ENCODE assay signal across 1 cellular context in the genomic region with DNA sequence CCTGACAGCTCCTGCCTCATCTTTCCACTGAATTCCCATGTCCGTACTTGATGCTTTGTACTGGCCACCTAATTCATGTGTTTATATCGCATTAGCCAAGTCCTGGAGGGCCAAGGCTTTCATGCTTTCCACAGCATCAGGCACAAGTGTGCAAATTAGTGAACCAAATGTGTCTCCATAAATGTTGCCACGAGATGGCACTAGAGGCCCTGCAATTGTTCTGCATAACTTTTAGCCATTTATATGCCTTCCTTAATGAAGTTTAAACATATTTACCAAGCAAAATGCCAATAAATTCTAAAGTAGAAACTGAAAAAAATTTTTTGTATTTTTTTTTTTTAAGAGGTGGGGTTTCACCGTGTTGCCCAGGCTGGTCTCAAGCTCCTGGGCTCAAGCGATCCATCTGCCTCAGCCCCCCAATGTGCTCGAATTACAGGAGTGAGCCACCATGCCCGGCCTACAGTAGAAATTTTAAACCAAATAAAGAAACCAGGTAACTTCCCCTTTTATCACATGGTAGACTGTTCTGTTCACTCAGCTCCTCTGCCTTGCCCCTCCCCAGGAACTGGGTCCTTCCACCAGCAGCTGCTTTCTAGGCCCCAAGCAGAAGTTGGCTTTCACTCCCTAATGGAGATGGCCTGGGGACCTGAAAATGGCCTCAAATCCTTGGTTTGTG.
A peak's percentile ranks its signal among the peaks of the same experiment; 100 is the strongest.
TF ChIP-seq lines count a peak whose summit lies in the region.

No MANE protein-coding gene starts in this region.

TF ChIP-seq in GM12878, 131 proteins besides CTCF, POLR2A, EP300 and RAD21 (continues in another document):
- TF ChIP-seq SMC3 (IDR thresholded peaks at IDR 0.05; ENCODE audit: borderline replicate concordance, low read length) (peak; percentile 71; the same call in 1 of the 2 replicates), ASH2L (IDR thresholded peaks at IDR 0.05; ENCODE audit: borderline replicate concordance, low read depth) (no peak), BRCA1 (IDR thresholded peaks at IDR 0.05; ENCODE audit: low read depth, low read length) (no peak), MXI1 (IDR thresholded peaks at IDR 0.05; ENCODE audit: low read depth, low read length) (no peak), BCL11A (IDR thresholded peaks at IDR 0.05; ENCODE audit: low read depth, low read length) (no peak), SREBF2 (IDR thresholded peaks at IDR 0.05; ENCODE audit: low read length) (no peak), SPI1 (IDR thresholded peaks at IDR 0.05; ENCODE audit: borderline replicate concordance, insufficient read depth, low read depth, low read length) (no peak), SUZ12 (IDR thresholded peaks at IDR 0.05; ENCODE audit: unreplicated experiment) (no peak), FOXM1 (IDR thresholded peaks at IDR 0.05; ENCODE audit: low read depth, low read length) (0 out of 2 replicates have a peak, but pooled peaks have one; percentile 18), FOS (IDR thresholded peaks at IDR 0.05; ENCODE audit: borderline replicate concordance, extremely low read depth, insufficient read length) (no peak), HCFC1 (IDR thresholded peaks at IDR 0.05; ENCODE audit: low read length) (no peak), RAD51 (IDR thresholded peaks at IDR 0.05) (0 out of 2 replicates have a peak, but pooled peaks have one; percentile 43)
- TF ChIP-seq, protein P1, sequence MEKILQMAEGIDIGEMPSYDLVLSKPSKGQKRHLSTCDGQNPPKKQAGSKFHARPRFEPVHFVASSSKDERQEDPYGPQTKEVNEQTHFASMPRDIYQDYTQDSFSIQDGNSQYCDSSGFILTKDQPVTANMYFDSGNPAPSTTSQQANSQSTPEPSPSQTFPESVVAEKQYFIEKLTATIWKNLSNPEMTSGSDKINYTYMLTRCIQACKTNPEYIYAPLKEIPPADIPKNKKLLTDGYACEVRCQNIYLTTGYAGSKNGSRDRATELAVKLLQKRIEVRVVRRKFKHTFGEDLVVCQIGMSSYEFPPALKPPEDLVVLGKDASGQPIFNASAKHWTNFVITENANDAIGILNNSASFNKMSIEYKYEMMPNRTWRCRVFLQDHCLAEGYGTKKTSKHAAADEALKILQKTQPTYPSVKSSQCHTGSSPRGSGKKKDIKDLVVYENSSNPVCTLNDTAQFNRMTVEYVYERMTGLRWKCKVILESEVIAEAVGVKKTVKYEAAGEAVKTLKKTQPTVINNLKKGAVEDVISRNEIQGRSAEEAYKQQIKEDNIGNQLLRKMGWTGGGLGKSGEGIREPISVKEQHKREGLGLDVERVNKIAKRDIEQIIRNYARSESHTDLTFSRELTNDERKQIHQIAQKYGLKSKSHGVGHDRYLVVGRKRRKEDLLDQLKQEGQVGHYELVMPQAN (conservative IDR thresholded peaks at IDR 0.05), result no peak
- TF ChIP-seq, protein P2, sequence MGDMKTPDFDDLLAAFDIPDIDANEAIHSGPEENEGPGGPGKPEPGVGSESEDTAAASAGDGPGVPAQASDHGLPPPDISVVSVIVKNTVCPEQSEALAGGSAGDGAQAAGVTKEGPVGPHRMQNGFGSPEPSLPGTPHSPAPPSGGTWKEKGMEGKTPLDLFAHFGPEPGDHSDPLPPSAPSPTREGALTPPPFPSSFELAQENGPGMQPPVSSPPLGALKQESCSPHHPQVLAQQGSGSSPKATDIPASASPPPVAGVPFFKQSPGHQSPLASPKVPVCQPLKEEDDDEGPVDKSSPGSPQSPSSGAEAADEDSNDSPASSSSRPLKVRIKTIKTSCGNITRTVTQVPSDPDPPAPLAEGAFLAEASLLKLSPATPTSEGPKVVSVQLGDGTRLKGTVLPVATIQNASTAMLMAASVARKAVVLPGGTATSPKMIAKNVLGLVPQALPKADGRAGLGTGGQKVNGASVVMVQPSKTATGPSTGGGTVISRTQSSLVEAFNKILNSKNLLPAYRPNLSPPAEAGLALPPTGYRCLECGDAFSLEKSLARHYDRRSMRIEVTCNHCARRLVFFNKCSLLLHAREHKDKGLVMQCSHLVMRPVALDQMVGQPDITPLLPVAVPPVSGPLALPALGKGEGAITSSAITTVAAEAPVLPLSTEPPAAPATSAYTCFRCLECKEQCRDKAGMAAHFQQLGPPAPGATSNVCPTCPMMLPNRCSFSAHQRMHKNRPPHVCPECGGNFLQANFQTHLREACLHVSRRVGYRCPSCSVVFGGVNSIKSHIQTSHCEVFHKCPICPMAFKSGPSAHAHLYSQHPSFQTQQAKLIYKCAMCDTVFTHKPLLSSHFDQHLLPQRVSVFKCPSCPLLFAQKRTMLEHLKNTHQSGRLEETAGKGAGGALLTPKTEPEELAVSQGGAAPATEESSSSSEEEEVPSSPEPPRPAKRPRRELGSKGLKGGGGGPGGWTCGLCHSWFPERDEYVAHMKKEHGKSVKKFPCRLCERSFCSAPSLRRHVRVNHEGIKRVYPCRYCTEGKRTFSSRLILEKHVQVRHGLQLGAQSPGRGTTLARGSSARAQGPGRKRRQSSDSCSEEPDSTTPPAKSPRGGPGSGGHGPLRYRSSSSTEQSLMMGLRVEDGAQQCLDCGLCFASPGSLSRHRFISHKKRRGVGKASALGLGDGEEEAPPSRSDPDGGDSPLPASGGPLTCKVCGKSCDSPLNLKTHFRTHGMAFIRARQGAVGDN (IDR thresholded peaks at IDR 0.05), result no peak
- TF ChIP-seq, protein P3, sequence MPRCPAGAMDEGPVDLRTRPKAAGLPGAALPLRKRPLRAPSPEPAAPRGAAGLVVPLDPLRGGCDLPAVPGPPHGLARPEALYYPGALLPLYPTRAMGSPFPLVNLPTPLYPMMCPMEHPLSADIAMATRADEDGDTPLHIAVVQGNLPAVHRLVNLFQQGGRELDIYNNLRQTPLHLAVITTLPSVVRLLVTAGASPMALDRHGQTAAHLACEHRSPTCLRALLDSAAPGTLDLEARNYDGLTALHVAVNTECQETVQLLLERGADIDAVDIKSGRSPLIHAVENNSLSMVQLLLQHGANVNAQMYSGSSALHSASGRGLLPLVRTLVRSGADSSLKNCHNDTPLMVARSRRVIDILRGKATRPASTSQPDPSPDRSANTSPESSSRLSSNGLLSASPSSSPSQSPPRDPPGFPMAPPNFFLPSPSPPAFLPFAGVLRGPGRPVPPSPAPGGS (IDR thresholded peaks at IDR 0.05; ENCODE audit: borderline replicate concordance, insufficient read depth, low read depth, low read length, poor library complexity, severe bottlenecking), result no peak
- TF ChIP-seq, protein P4, sequence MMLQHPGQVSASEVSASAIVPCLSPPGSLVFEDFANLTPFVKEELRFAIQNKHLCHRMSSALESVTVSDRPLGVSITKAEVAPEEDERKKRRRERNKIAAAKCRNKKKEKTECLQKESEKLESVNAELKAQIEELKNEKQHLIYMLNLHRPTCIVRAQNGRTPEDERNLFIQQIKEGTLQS (IDR thresholded peaks at IDR 0.05; ENCODE audit: borderline replicate concordance, extremely low read depth, low read depth, low read length), result no peak
- TF ChIP-seq, protein P5, sequence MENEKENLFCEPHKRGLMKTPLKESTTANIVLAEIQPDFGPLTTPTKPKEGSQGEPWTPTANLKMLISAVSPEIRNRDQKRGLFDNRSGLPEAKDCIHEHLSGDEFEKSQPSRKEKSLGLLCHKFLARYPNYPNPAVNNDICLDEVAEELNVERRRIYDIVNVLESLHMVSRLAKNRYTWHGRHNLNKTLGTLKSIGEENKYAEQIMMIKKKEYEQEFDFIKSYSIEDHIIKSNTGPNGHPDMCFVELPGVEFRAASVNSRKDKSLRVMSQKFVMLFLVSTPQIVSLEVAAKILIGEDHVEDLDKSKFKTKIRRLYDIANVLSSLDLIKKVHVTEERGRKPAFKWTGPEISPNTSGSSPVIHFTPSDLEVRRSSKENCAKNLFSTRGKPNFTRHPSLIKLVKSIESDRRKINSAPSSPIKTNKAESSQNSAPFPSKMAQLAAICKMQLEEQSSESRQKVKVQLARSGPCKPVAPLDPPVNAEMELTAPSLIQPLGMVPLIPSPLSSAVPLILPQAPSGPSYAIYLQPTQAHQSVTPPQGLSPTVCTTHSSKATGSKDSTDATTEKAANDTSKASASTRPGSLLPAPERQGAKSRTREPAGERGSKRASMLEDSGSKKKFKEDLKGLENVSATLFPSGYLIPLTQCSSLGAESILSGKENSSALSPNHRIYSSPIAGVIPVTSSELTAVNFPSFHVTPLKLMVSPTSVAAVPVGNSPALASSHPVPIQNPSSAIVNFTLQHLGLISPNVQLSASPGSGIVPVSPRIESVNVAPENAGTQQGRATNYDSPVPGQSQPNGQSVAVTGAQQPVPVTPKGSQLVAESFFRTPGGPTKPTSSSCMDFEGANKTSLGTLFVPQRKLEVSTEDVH (IDR thresholded peaks at IDR 0.05; ENCODE audit: low read depth, partially characterized antibody), result no peak
- TF ChIP-seq, protein P6, sequence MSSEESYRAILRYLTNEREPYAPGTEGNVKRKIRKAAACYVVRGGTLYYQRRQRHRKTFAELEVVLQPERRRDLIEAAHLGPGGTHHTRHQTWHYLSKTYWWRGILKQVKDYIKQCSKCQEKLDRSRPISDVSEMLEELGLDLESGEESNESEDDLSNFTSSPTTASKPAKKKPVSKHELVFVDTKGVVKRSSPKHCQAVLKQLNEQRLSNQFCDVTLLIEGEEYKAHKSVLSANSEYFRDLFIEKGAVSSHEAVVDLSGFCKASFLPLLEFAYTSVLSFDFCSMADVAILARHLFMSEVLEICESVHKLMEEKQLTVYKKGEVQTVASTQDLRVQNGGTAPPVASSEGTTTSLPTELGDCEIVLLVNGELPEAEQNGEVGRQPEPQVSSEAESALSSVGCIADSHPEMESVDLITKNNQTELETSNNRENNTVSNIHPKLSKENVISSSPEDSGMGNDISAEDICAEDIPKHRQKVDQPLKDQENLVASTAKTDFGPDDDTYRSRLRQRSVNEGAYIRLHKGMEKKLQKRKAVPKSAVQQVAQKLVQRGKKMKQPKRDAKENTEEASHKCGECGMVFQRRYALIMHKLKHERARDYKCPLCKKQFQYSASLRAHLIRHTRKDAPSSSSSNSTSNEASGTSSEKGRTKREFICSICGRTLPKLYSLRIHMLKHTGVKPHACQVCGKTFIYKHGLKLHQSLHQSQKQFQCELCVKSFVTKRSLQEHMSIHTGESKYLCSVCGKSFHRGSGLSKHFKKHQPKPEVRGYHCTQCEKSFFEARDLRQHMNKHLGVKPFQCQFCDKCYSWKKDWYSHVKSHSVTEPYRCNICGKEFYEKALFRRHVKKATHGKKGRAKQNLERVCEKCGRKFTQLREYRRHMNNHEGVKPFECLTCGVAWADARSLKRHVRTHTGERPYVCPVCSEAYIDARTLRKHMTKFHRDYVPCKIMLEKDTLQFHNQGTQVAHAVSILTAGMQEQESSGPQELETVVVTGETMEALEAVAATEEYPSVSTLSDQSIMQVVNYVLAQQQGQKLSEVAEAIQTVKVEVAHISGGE (CRISPR knock-in tag; IDR thresholded peaks at IDR 0.05), result no peak
- TF ChIP-seq, protein P7, sequence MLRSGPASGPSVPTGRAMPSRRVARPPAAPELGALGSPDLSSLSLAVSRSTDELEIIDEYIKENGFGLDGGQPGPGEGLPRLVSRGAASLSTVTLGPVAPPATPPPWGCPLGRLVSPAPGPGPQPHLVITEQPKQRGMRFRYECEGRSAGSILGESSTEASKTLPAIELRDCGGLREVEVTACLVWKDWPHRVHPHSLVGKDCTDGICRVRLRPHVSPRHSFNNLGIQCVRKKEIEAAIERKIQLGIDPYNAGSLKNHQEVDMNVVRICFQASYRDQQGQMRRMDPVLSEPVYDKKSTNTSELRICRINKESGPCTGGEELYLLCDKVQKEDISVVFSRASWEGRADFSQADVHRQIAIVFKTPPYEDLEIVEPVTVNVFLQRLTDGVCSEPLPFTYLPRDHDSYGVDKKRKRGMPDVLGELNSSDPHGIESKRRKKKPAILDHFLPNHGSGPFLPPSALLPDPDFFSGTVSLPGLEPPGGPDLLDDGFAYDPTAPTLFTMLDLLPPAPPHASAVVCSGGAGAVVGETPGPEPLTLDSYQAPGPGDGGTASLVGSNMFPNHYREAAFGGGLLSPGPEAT (IDR thresholded peaks at IDR 0.05; ENCODE audit: low read depth), result peak; percentile 35; the same call in 1 of the 2 replicates
- TF ChIP-seq, protein P8, sequence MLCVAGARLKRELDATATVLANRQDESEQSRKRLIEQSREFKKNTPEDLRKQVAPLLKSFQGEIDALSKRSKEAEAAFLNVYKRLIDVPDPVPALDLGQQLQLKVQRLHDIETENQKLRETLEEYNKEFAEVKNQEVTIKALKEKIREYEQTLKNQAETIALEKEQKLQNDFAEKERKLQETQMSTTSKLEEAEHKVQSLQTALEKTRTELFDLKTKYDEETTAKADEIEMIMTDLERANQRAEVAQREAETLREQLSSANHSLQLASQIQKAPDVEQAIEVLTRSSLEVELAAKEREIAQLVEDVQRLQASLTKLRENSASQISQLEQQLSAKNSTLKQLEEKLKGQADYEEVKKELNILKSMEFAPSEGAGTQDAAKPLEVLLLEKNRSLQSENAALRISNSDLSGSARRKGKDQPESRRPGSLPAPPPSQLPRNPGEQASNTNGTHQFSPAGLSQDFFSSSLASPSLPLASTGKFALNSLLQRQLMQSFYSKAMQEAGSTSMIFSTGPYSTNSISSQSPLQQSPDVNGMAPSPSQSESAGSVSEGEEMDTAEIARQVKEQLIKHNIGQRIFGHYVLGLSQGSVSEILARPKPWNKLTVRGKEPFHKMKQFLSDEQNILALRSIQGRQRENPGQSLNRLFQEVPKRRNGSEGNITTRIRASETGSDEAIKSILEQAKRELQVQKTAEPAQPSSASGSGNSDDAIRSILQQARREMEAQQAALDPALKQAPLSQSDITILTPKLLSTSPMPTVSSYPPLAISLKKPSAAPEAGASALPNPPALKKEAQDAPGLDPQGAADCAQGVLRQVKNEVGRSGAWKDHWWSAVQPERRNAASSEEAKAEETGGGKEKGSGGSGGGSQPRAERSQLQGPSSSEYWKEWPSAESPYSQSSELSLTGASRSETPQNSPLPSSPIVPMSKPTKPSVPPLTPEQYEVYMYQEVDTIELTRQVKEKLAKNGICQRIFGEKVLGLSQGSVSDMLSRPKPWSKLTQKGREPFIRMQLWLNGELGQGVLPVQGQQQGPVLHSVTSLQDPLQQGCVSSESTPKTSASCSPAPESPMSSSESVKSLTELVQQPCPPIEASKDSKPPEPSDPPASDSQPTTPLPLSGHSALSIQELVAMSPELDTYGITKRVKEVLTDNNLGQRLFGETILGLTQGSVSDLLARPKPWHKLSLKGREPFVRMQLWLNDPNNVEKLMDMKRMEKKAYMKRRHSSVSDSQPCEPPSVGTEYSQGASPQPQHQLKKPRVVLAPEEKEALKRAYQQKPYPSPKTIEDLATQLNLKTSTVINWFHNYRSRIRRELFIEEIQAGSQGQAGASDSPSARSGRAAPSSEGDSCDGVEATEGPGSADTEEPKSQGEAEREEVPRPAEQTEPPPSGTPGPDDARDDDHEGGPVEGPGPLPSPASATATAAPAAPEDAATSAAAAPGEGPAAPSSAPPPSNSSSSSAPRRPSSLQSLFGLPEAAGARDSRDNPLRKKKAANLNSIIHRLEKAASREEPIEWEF (IDR thresholded peaks at IDR 0.05; ENCODE audit: insufficient replicate concordance, low read depth, low read length), result no peak
